ENCODE assay signal across 1 cellular context in genomic region chr11:17280494-17281127, GRCh38.
A peak's percentile ranks its signal among the peaks of the same experiment; 100 is the strongest.
TF ChIP-seq lines count a peak whose summit lies in the region.

No MANE protein-coding gene starts in this region.

TF ChIP-seq in K562, 482 proteins besides CTCF, POLR2A, EP300 and RAD21 (continued from another document and continues in another):
- TF ChIP-seq KLF6 (CRISPR knock-in tag; IDR thresholded peaks at IDR 0.05; ENCODE audit: borderline replicate concordance) (peak; percentile 39; the same call in 1 of the 2 replicates), U2AF2 (optimal IDR thresholded peaks at IDR 0.05; ENCODE audit: low read depth, low read length) (no peak), CLOCK (CRISPR knock-in tag; IDR thresholded peaks at IDR 0.05; ENCODE audit: borderline replicate concordance) (no peak), CTCFL (IDR thresholded peaks at IDR 0.05; ENCODE audit: borderline replicate concordance, insufficient read depth, low read depth, low read length, poor library complexity, severe bottlenecking) (no peak), SRF (CRISPR knock-in tag; IDR thresholded peaks at IDR 0.05) (no peak), ARID1B (IDR thresholded peaks at IDR 0.05) (no peak; the same call in 1 of the 2 replicates), FOS (IDR thresholded peaks at IDR 0.05; ENCODE audit: extremely low read depth, insufficient read length) (no peak), ZNF408 (CRISPR knock-in tag; IDR thresholded peaks at IDR 0.05; ENCODE audit: low read depth) (no peak), ID3 (CRISPR knock-in tag; IDR thresholded peaks at IDR 0.05) (no peak), ID3 (tag; IDR thresholded peaks at IDR 0.05) (no peak), KAT2B (IDR thresholded peaks at IDR 0.05; ENCODE audit: low read depth, low read length) (no peak), ZNF639 (CRISPR knock-in tag; conservative IDR thresholded peaks at IDR 0.05 in 1 of 2, IDR thresholded peaks at IDR 0.05 in 1 of 2) (no peak), ZNF589 (CRISPR knock-in tag; IDR thresholded peaks at IDR 0.05; ENCODE audit: low read depth) (peak; percentile 91), SIN3B (IDR thresholded peaks at IDR 0.05; ENCODE audit: low read depth) (no peak), ZNF668 (CRISPR knock-in tag; IDR thresholded peaks at IDR 0.05) (no peak), NCOA4 (IDR thresholded peaks at IDR 0.05; ENCODE audit: partially characterized antibody) (no peak), CGGBP1 (CRISPR knock-in tag; IDR thresholded peaks at IDR 0.05) (no peak), CHD7 (IDR thresholded peaks at IDR 0.05; ENCODE audit: low read depth, low read length) (no peak), CBFB (CRISPR knock-in tag; IDR thresholded peaks at IDR 0.05) (no peak), RREB1 (CRISPR knock-in tag; IDR thresholded peaks at IDR 0.05) (no peak), MYBL2 (IDR thresholded peaks at IDR 0.05; ENCODE audit: low read depth) (no peak), MYBL2 (CRISPR knock-in tag; IDR thresholded peaks at IDR 0.05; ENCODE audit: borderline replicate concordance) (no peak), DLX4 (CRISPR knock-in tag; IDR thresholded peaks at IDR 0.05) (no peak), DIDO1 (tag; IDR thresholded peaks at IDR 0.05; ENCODE audit: low read depth) (no peak), MCM5 (IDR thresholded peaks at IDR 0.05; ENCODE audit: low read depth) (no peak), ERF (CRISPR knock-in tag; IDR thresholded peaks at IDR 0.05) (no peak), ZNF324 (CRISPR knock-in tag; IDR thresholded peaks at IDR 0.05) (no peak), ATF3 (IDR thresholded peaks at IDR 0.05) (peak; percentile 77; the same call in 1 of the 2 replicates), ATF3 (CRISPR knock-in tag; conservative IDR thresholded peaks at IDR 0.05) (no peak), ADNP (tag; IDR thresholded peaks at IDR 0.05) (no peak)
